In genomic region chr4:25233737-25234389, GRCh38 we compare ENCODE assay signal across 8 cellular contexts. TPM values are rescaled to one million over a fixed set of nuclear protein-coding genes. Genes with fewer than 3 reads are reported as not detected.
A peak's percentile ranks its signal among the peaks of the same experiment; 100 is the strongest.
DNase-seq lines count a peak whose midpoint lies in the region; TF ChIP-seq lines count a peak whose summit lies in the region.

TSS of gene PI4K2B (plus strand) at chr4:25234033. CDS start at chr4:25234164, 131 bp downstream.

- peak within 1 kb of the TSS; percentile 82 for H3K4me2 ChIP-seq in mesenchymal stem cell (ENCODE audit: low read length, poor library complexity, severe bottlenecking)

- peaks cover 7% of the 10 kb centered on the region for H3K4me1 ChIP-seq in effector memory CD4-positive, alpha-beta T cell (ENCODE audit: control insufficient read depth, insufficient read depth, low read length, poor library complexity, severe bottlenecking)
- H3K4me1 ChIP-seq in mesenchymal stem cell (ENCODE audit: control insufficient read depth, insufficient read depth, low read depth, low read length) = no peaks in the 10 kb centered on the region

- peak within 1 kb of the TSS; percentile 87 for H3K27ac ChIP-seq in effector memory CD4-positive, alpha-beta T cell (ENCODE audit: insufficient read depth, low read length, poor library complexity, severe bottlenecking)
- H3K27ac ChIP-seq in mesenchymal stem cell (ENCODE audit: low read length, poor library complexity, severe bottlenecking) = peak within 1 kb of the TSS; percentile 78

- peak within 1 kb of the TSS; percentile 80 for H4K91ac ChIP-seq in mesenchymal stem cell (ENCODE audit: low read length)

- peak within 1 kb of the TSS; percentile 14 to 92 for H3K18ac ChIP-seq in mesenchymal stem cell (ENCODE audit: low read depth in 1 of 2, low read length in 2 of 2)

- H3K4me3 ChIP-seq in effector memory CD4-positive, alpha-beta T cell (ENCODE audit: insufficient read depth, low read depth, low read length, poor library complexity, severe bottlenecking) = peak within 1 kb of the TSS; percentile 79
- H3K4me3 ChIP-seq in mesenchymal stem cell (ENCODE audit: insufficient read depth in 1 of 2, low read depth in 1 of 2, low read length in 2 of 2) = peak within 1 kb of the TSS; percentile 84 to 96

- H4K8ac ChIP-seq in mesenchymal stem cell (ENCODE audit: low read length) = peak within 1 kb of the TSS; percentile 77

- peak within 1 kb of the TSS in 1 of 2 experiments; percentile 61 for H3K14ac ChIP-seq in mesenchymal stem cell (ENCODE audit: low read length in 2 of 2)

- peak within 1 kb of the TSS; percentile 64 for H2BK120ac ChIP-seq in mesenchymal stem cell (ENCODE audit: low read depth, low read length)

- CTCF ChIA-PET in activated CD8-positive, alpha-beta memory T cell treated with anti-CD3 and anti-CD28 coated beads for 36 hours (lab: Charles Lee) = interaction anchor here (0.9 to 3.5 kb wide), 5 partner anchors 72 to 133 kb away, joined by 3 to 18 read pairs (median 3); partner anchors contain the start of genes SEPSECS and ZCCHC4

- H2BK12ac ChIP-seq in mesenchymal stem cell (ENCODE audit: low read length in 2 of 2) = peak within 1 kb of the TSS; percentile 6 to 65

- no peaks in the 10 kb centered on the region for H3K36me3 ChIP-seq in effector memory CD4-positive, alpha-beta T cell (ENCODE audit: control insufficient read depth, insufficient read depth, low read length)
- no peaks in the 10 kb centered on the region for H3K36me3 ChIP-seq in mesenchymal stem cell (ENCODE audit: control insufficient read depth in 1 of 2, insufficient read depth in 2 of 2, low read depth in 1 of 2, low read length in 2 of 2)

- peak within 1 kb of the TSS in 1 of 2 experiments; percentile 94 for H3K23ac ChIP-seq in mesenchymal stem cell (ENCODE audit: low read length in 2 of 2)

- peak within 1 kb of the TSS; percentile 94 for H2BK15ac ChIP-seq in mesenchymal stem cell (ENCODE audit: low read depth, poor library complexity, severe bottlenecking)

- TF ChIP-seq CTCF in GM20000 (IDR thresholded peaks at IDR 0.05; ENCODE audit: extremely low read depth, missing control alignments) = no peak

- POLR2A ChIA-PET in activated CD8-positive, alpha-beta memory T cell treated with anti-CD3 and anti-CD28 coated beads for 36 hours (lab: Charles Lee) = interaction anchor here (0.7 to 2.1 kb wide), 5 partner anchors 72 to 649 kb away, joined by 3 to 11 read pairs (median 3); partner anchors contain the start of genes DHX15, SEPSECS and ZCCHC4

- no peak within 1 kb of the TSS for H2AK5ac ChIP-seq in mesenchymal stem cell (ENCODE audit: low read length, severe bottlenecking)

- peaks cover 6% of the 10 kb centered on the region for H3K79me1 ChIP-seq in mesenchymal stem cell (replicated peaks; ENCODE audit: low read length, poor library complexity, severe bottlenecking)

- 0% methylated on average over 30 of the region's 72 CpGs for WGBS in mesenchymal stem cell

- no peaks in the 10 kb centered on the region for H3K27me3 ChIP-seq in effector memory CD4-positive, alpha-beta T cell (replicated peaks; ENCODE audit: control insufficient read depth, insufficient read depth, low read length, poor library complexity, severe bottlenecking)
- H3K27me3 ChIP-seq in mesenchymal stem cell (ENCODE audit: control insufficient read depth in 1 of 2, insufficient read depth in 1 of 2, low read length in 2 of 2) = no peaks in the 10 kb centered on the region

- H2AFZ ChIP-seq in mesenchymal stem cell (ENCODE audit: low read depth, low read length) = peak within 1 kb of the TSS; percentile 90

- DNase-seq in CMK (ENCODE audit: low read depth) = peak; percentile 62
- DNase-seq in GM20000 (ENCODE audit: low spot score) = peak; percentile 95
- peak; percentile 91 for DNase-seq in HT-29 (ENCODE audit: low spot score)
- peak; percentile 92 for DNase-seq in NK-92 treated with Interleukin-12 subunit alpha and Interleukin-12 subunit beta, amount 100 ng/mL, for 24 hours (lab: John Stamatoyannopoulos, UW)
- DNase-seq in effector memory CD4-positive, alpha-beta T cell = peak; percentile 90 to 92 (median 91)
- DNase-seq in mesenchymal stem cell = peak; percentile 78
- peak; percentile 87 for DNase-seq in stimulated activated CD8-positive, alpha-beta memory T cell treated with anti-CD3 and anti-CD28 coated beads, Interleukin-15, amount 100 ng/mL, for 1 hour (ENCODE audit: low read depth)

- H3K9ac ChIP-seq in mesenchymal stem cell (ENCODE audit: low read length) = peak within 1 kb of the TSS; percentile 93

- H2BK5ac ChIP-seq in mesenchymal stem cell (ENCODE audit: low read depth, low read length, poor library complexity, severe bottlenecking) = peak within 1 kb of the TSS; percentile 66

- H3K4ac ChIP-seq in mesenchymal stem cell (ENCODE audit: low read depth in 1 of 2, low read length in 2 of 2) = peak within 1 kb of the TSS; percentile 9 to 65

- H3K9me3 ChIP-seq in effector memory CD4-positive, alpha-beta T cell (ENCODE audit: control insufficient read depth, low read length) = no peaks in the 10 kb centered on the region
- H3K9me3 ChIP-seq in mesenchymal stem cell (ENCODE audit: control insufficient read depth, low read length) = peaks cover 29% of the 10 kb centered on the region

RNA-seq across cellular contexts. Expression of gene PI4K2B, which starts in this region (rescaled TPM):
- total RNA-seq in HT-29 (2014; rRNA removed; shearing (Covaris generic)) = 14.0 and 14.4 TPM in 2 replicates
- total RNA-seq in activated CD8-positive, alpha-beta memory T cell treated with anti-CD3 and anti-CD28 coated beads for 36 hours = 10 to 100 TPM; 40.0 to 40.6 TPM
- polyA plus RNA-seq in mesenchymal stem cell (2013, experiment 1 of 2) = 13.6 TPM
- polyA plus RNA-seq in mesenchymal stem cell (2013, experiment 2 of 2) = 13.9 TPM

Comparison
In these comparisons a context has a peak if more than half of its experiments do, and no peak if none do; other contexts are left out.
1. Peak in every context shown above with its lines: DNase-seq, H3K4me3 ChIP-seq and H3K27ac ChIP-seq.